Comparison of ENCODE assay signal across 9 cellular contexts in the genomic region with DNA sequence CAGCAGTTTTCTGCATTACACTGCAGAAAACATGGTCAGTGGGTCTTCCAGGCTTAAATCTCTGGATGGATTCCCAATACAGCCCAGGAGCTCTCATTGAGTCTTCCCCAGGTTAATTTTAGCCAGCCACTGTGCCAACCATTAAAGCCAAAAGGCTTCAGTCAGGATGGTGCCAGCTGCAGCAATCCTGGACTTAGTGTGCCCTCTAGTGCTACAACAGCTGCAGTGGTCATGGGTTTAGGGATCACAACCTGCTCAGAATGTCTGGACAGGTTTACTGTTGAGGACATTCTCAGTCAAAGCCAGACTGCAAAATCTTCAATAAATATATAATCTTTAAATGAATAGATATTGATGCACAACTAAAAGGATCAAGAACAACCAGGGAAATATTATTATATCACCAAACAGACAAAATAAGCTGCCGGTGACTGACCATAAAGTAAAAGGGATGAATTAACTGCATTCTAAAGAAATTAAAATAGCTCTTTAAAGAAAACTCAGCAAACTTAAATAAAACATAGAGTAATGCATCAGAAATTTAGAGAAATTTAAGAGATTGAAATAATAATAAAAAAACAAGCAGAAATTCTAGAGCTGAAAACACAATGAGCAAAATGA.
DNase-seq lines count a peak whose midpoint lies in the region; ATAC-seq lines count a peak whose summit lies in the region.
"Had no signal": no experiment of that assay in that cellular context is flagged by ENCODE, and none has a peak within 500 bp of the region (broad histone marks: within the 10 kb centered on the region; RNA-seq: fewer than 3 reads in every experiment).

No MANE protein-coding gene starts in this region.

- H3K27ac Mint-ChIP-seq in immature natural killer cell, result no peak overlapping the region
- H3K27ac Mint-ChIP-seq: B cell had no signal

- no peaks in the 10 kb centered on the region for H3K4me1 Mint-ChIP-seq in immature natural killer cell
- H3K4me1 Mint-ChIP-seq: B cell had no signal

- H3K4me3 Mint-ChIP-seq in immature natural killer cell, result no peak overlapping the region
- H3K4me3 Mint-ChIP-seq: B cell had no signal

- H3K36me3 ChIP-seq in HAP-1 (replicated peaks), result no peaks in the 10 kb centered on the region

- no peaks in the 10 kb centered on the region for H3K27me3 Mint-ChIP-seq in immature natural killer cell (ENCODE audit: low read depth in 3 of 3)
- H3K27me3 Mint-ChIP-seq: B cell had no signal

- in situ Hi-C loops in HAP-1 (cut with MboI; ENCODE audit: low sequenced_read_pairs), result loop anchor here (10.0 to 25.0 kb wide), 2 partner anchors 430 to 1057 kb away; no protein-coding TSS in a partner anchor

- no peaks in the 10 kb centered on the region for H3K36me3 Mint-ChIP-seq in immature natural killer cell

- H3K4me3 ChIP-seq in HAP-1, result no peak overlapping the region

- DNase-seq in NCI-H1417 (lab: John Stamatoyannopoulos, UW) (peak; percentile 1 to 82 (median 60)), NCI-H1417 treated with DMSO at 0.1 percent for 48 hours (lab: John Stamatoyannopoulos, UW) (no peak), HAP-1 (ENCODE audit: low spot score in 2 of 2) (peak; percentile 58 to 68), NCI-H1092 (lab: John Stamatoyannopoulos, UW) (peak; percentile 59), amniotic epithelial cell (ENCODE audit: low read depth) (peak; percentile 50), left kidney (ENCODE audit: low read depth, low spot score) (peak; percentile 71), immature natural killer cell (no peak)

- peaks cover 2 to 28% (median 9%) of the 10 kb centered on the region in 6 donors for H3K9me3 Mint-ChIP-seq in immature natural killer cell

- no peaks in the 10 kb centered on the region for H3K27me3 ChIP-seq in HAP-1 (ENCODE audit: low read depth)

- no peak for ATAC-seq in HG03159 (IDR thresholded peaks at IDR 0.05; ENCODE audit: unreplicated experiment)

- H3K9me3 ChIP-seq in HAP-1, result no peaks in the 10 kb centered on the region

- peaks cover 5% of the 10 kb centered on the region for H3K4me1 ChIP-seq in HAP-1

Comparison
In these comparisons a context has a peak if more than half of its experiments do, and no peak if none do; other contexts are left out.
1. DNase-seq: peak in NCI-H1417 (3 of 3), HAP-1 (2 of 2), NCI-H1092 (single experiment), amniotic epithelial cell (single experiment) and left kidney (single experiment); none in NCI-H1417 treated with DMSO at 0.1 percent for 48 hours (single experiment) and immature natural killer cell (0 of 3).